In genomic region chr3:172591876-172592771, GRCh38 we compare ENCODE assay signal across 8 cellular contexts.
DNase-seq lines count a peak whose midpoint lies in the region; ATAC-seq and TF ChIP-seq lines count a peak whose summit lies in the region.

No MANE protein-coding gene starts in this region.

- CTCF ChIA-PET in Caco-2 (lab: Charles Lee): interaction anchor here (1.7 kb wide), 1 partner anchor 75 kb away, joined by 5 read pairs; no protein-coding TSS in a partner anchor

- DNase-seq in Caco-2 (no peak), M059J (ENCODE audit: low read depth) (peak; percentile 73), NCI-H1092 (lab: John Stamatoyannopoulos, UW) (no peak), GM23248 (no peak), adrenal gland (no peak)
- DNase-seq in activated T-cell treated with anti-CD3 and anti-CD28 coated beads, Interleukin-2, amount 50 U/mL, for 48 hours: peak; percentile 86 to 88
- DNase-seq in stimulated activated CD4-positive, alpha-beta T cell treated with anti-CD3 and anti-CD28 coated beads, Interleukin-1b, Interleukin-23, amount 100 ng/mL, for 1 hour (ENCODE audit: low read depth in 2 of 2): peak; percentile 34 to 43

- H3K27me3 ChIP-seq in Caco-2 (replicated peaks; ENCODE audit: control insufficient read depth, insufficient read depth, low read length) (no peaks in the 10 kb centered on the region), GM23248 (replicated peaks; ENCODE audit: insufficient read depth) (no peaks in the 10 kb centered on the region), adrenal gland (no peaks in the 10 kb centered on the region)

- H3K4me1 ChIP-seq in Caco-2 (peaks cover 20% of the 10 kb centered on the region), GM23248 (ENCODE audit: insufficient read depth) (peaks cover 19% of the 10 kb centered on the region), adrenal gland (replicated peaks in 1 of 2) (peaks cover 14 to 18% of the 10 kb centered on the region in 2 donors)

- H3K4me3 ChIP-seq in Caco-2 (ENCODE audit: low read depth, low read length) (no peak overlapping the region), GM23248 (no peak overlapping the region), adrenal gland (no peak overlapping the region)

- no peaks in the 10 kb centered on the region for H3K9me2 ChIP-seq in GM23248 (ENCODE audit: insufficient read depth)

- peak; percentile 82 for ATAC-seq in GM21576 (IDR thresholded peaks at IDR 0.05; ENCODE audit: unreplicated experiment)

- no peak overlapping the region for H3K27ac ChIP-seq in GM23248
- H3K27ac ChIP-seq in adrenal gland: no peak overlapping the region

- no peak overlapping the region for H3K4me2 ChIP-seq in GM23248 (ENCODE audit: unreplicated experiment)

- BruUV-seq in Caco-2 (replicated peaks; lab: Mats Ljungman, UMichigan): no TSS peak

- no peak overlapping the region for H3K4me3 Mint-ChIP-seq in Caco-2 (ENCODE audit: unreplicated experiment)

- peaks cover 22% of the 10 kb centered on the region for H3K4me1 Mint-ChIP-seq in Caco-2 (ENCODE audit: low read depth, unreplicated experiment)

- no peaks in the 10 kb centered on the region for H4K20me1 ChIP-seq in GM23248 (ENCODE audit: insufficient read depth)

- peak overlapping the region; percentile 3 for H3K27ac Mint-ChIP-seq in Caco-2 (ENCODE audit: unreplicated experiment)

- H3F3A ChIP-seq in GM23248 (ENCODE audit: insufficient read depth): 0 out of 2 replicates have a peak, but pooled peaks cover 6% of the 10 kb centered on the region

- TF ChIP-seq CTCF in Caco-2 (IDR thresholded peaks at IDR 0.05; ENCODE audit: insufficient read depth in 1 of 2, low read depth in 1 of 2, low read length in 1 of 2, severe bottlenecking in 1 of 2, unreplicated experiment in 1 of 2): no peak
- no peak for TF ChIP-seq CTCF in adrenal gland (IDR thresholded peaks at IDR 0.05)

- no peak overlapping the region for H2AFZ ChIP-seq in GM23248

- no peaks in the 10 kb centered on the region for H3K9me3 ChIP-seq in Caco-2
- no peaks in the 10 kb centered on the region for H3K9me3 ChIP-seq in GM23248 (ENCODE audit: low read depth)
- no peaks in the 10 kb centered on the region for H3K9me3 ChIP-seq in adrenal gland (replicated peaks in 1 of 3)

- in situ Hi-C loops in GM23248 (cut with MboI): loop anchor here (10.0 kb wide), 1 partner anchor 107 kb away; no protein-coding TSS in a partner anchor

- H3K9me3 Mint-ChIP-seq in Caco-2 (ENCODE audit: unreplicated experiment): no peaks in the 10 kb centered on the region

- no peaks in the 10 kb centered on the region for H3K36me3 ChIP-seq in Caco-2 (ENCODE audit: control insufficient read depth, insufficient read depth, low read length)
- no peaks in the 10 kb centered on the region for H3K36me3 ChIP-seq in GM23248 (ENCODE audit: low read depth)
- no peaks in the 10 kb centered on the region for H3K36me3 ChIP-seq in adrenal gland (replicated peaks in 1 of 2)

- WGBS in GM23248 (ENCODE audit: low coverage in 1 of 2, low lambda C conversion rate in 2 of 2, missing lambda C conversion rate in 2 of 2), 2 experiments: 96 to 97% methylated on average over 10 to 11 of the region's 11 CpGs
- 82 to 93% (median 89%) methylated on average over 11 of the region's 11 CpGs for WGBS in adrenal gland, 4 donors

- no peak for TF ChIP-seq POLR2A in adrenal gland (IDR thresholded peaks at IDR 0.05)

- intact Hi-C loops in Caco-2 (cut with micrococcal nuclease; ENCODE audit: unreplicated experiment): loop anchor here (2.0 kb wide), 1 partner anchor 31 kb away; no protein-coding TSS in a partner anchor
- intact Hi-C loops in adrenal gland (cut with DNase I): loop anchor here (10.0 kb wide), 2 partner anchors 77 to 107 kb away; no protein-coding TSS in a partner anchor

- no peak overlapping the region for H3K9ac ChIP-seq in GM23248

- H3K36me3 Mint-ChIP-seq in Caco-2 (ENCODE audit: insufficient read depth, unreplicated experiment): no peaks in the 10 kb centered on the region

- no peaks in the 10 kb centered on the region for H3K27me3 Mint-ChIP-seq in Caco-2 (ENCODE audit: insufficient read depth, unreplicated experiment)

- POLR2A ChIA-PET in Caco-2 (lab: Charles Lee): no interaction called here

- H3K79me2 ChIP-seq in GM23248 (ENCODE audit: insufficient read depth): no peaks in the 10 kb centered on the region

Comparison
In these comparisons a context has a peak if more than half of its experiments do, and no peak if none do; other contexts are left out.
1. DNase-seq: peak in M059J (single experiment), activated T-cell treated with anti-CD3 and anti-CD28 coated beads, Interleukin-2, amount 50 U/mL, for 48 hours (2 of 2) and stimulated activated CD4-positive, alpha-beta T cell treated with anti-CD3 and anti-CD28 coated beads, Interleukin-1b, Interleukin-23, amount 100 ng/mL, for 1 hour (2 of 2); none in Caco-2 (0 of 2), NCI-H1092 (single experiment), GM23248 (single experiment) and adrenal gland (0 of 7).